In the genomic region with DNA sequence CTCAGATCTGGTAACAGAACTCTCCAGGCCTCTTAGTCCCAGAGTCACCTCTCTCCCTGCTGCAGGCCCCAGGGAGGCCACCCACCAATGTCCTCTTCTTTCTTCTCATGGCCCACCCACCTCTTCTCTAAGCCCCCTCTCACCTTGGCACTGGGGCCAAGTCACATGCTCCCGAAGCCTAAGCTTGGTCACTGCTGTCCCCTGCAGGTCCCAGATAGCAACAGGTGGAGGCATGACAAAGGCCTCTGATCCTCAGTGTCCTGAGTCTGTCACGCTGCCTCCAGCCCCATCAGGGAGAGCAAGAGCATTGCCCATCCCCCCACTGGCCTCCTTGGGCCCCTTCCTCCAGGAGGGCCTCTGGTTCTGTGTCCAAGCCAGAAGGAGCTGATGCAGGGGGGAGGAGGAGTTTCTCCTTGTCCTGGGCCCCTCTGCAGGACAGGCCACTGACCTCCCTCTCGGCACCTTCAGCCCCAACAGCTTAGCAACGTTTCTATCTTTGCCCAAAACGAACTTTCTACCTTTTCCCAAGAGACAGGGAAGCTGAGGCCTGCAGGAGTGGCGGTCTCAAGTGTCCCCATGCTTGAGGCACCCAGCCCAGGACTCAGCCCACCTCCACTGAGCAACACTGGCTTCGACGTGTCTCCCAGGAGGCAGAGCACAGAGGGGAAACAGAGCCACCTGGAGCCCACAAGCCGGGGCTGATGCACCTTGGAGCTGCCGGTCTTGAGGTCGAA, we compare ENCODE assay signal across 12 cellular contexts. TPM values are rescaled to one million over a fixed set of nuclear protein-coding genes. Genes with fewer than 3 reads are reported as not detected.
DNase-seq lines count a peak whose midpoint lies in the region; ATAC-seq and TF ChIP-seq lines count a peak whose summit lies in the region.
"Had no signal": no experiment of that assay in that cellular context is flagged by ENCODE, and none has a peak within 500 bp of the region (broad histone marks: within the 10 kb centered on the region; RNA-seq: fewer than 3 reads in every experiment).

No MANE protein-coding gene starts in this region.

- 83 to 85% (median 84%) methylated on average over 11 of the region's 11 CpGs for WGBS in heart left ventricle, 4 donors
- WGBS in right cardiac atrium = 80% methylated on average over 11 of the region's 11 CpGs

- TF ChIP-seq POLR2A in heart left ventricle (IDR thresholded peaks at IDR 0.05) (no peak), uterus (IDR thresholded peaks at IDR 0.05) (no peak)

- H3K36me3 ChIP-seq in heart left ventricle (no peaks in the 10 kb centered on the region), iPS-15b (ENCODE audit: control insufficient read depth, insufficient read depth, low read length) (peaks cover 3% of the 10 kb centered on the region), uterus (no peaks in the 10 kb centered on the region), H7 (replicated peaks; ENCODE audit: control insufficient read depth, insufficient read depth, low read length) (no peaks in the 10 kb centered on the region)
- H3K36me3 ChIP-seq: cardiac muscle cell had no signal

- H3K4me1 ChIP-seq in heart left ventricle (peaks cover 0 to 13% (median 3%) of the 10 kb centered on the region in 12 donors), right cardiac atrium (ENCODE audit: control insufficient read depth, insufficient read depth, low read length) (peaks cover 2% of the 10 kb centered on the region), iPS-15b (ENCODE audit: control insufficient read depth, insufficient read depth, low read length) (peaks cover 11% of the 10 kb centered on the region), uterus (no peaks in the 10 kb centered on the region)

- H3K27me3 ChIP-seq in heart left ventricle (no peaks in the 10 kb centered on the region), right cardiac atrium (ENCODE audit: control insufficient read depth, insufficient read depth) (no peaks in the 10 kb centered on the region), iPS-15b (ENCODE audit: control insufficient read depth, insufficient read depth, low read length) (no peaks in the 10 kb centered on the region), uterus (no peaks in the 10 kb centered on the region), H7 (ENCODE audit: control insufficient read depth, insufficient read depth, low read length) (no peaks in the 10 kb centered on the region)
- H3K27me3 ChIP-seq: cardiac muscle cell had no signal

- DNase-seq in heart left ventricle = no peak
- no peak for DNase-seq in right cardiac atrium
- DNase-seq in uterus = no peak
- DNase-seq in NCI-H1417 treated with DMSO at 0.1 percent for 48 hours (lab: John Stamatoyannopoulos, UW) = no peak
- no peak for DNase-seq in H7
- DNase-seq in NCI-H1930 (lab: John Stamatoyannopoulos, UW) = no peak
- DNase-seq: CD4-positive, CD25-positive, alpha-beta regulatory T cell; NCI-H146; nucleus accumbens had no signal

- TF ChIP-seq CTCF in heart left ventricle (IDR thresholded peaks at IDR 0.05) (peak; percentile 4 to 42 (median 28)), uterus (IDR thresholded peaks at IDR 0.05) (peak in 3 of 4 experiments; percentile 16 to 40 (median 36))

- no peaks in the 10 kb centered on the region for H3K9me3 ChIP-seq in heart left ventricle
- H3K9me3 ChIP-seq in right cardiac atrium (ENCODE audit: control insufficient read depth, low read length) = no peaks in the 10 kb centered on the region
- H3K9me3 ChIP-seq in iPS-15b (ENCODE audit: control insufficient read depth, insufficient read depth, low read length) = no peaks in the 10 kb centered on the region
- H3K9me3 ChIP-seq in uterus = no peaks in the 10 kb centered on the region

- intact Hi-C loops in heart left ventricle (cut with DNase I) = loop anchor here in 2 of 10 donors (2.0 to 5.0 kb wide), 2 partner anchors 43 to 45 kb away; no protein-coding TSS in a partner anchor
- intact Hi-C loops in right cardiac atrium (cut with DNase I) = loop anchor here in 1 of 4 donors (5.0 kb wide), 1 partner anchor 35 kb away; no protein-coding TSS in a partner anchor
- intact Hi-C loops in uterus (cut with DNase I; ENCODE audit: low total_unique reads) = no loop called here

- H3K9ac ChIP-seq in iPS-15b (ENCODE audit: low read depth, low read length) = peak overlapping the region; percentile 12

- H3K27ac ChIP-seq in heart left ventricle (no peak overlapping the region), right cardiac atrium (ENCODE audit: low read length) (no peak overlapping the region), uterus (no peak overlapping the region)
- H3K27ac ChIP-seq: cardiac muscle cell had no signal

- ATAC-seq in heart left ventricle (peak in 1 of 4 donors; percentile 36), right cardiac atrium (no peak), SK-N-SH treated with all-trans-retinoic acid at 6 μM for 48 hours (0 out of 3 replicates have a peak, but pooled peaks have one; percentile 37)

- H3K4me3 ChIP-seq in heart left ventricle (no peak overlapping the region), right cardiac atrium (ENCODE audit: low read length) (no peak overlapping the region), iPS-15b (ENCODE audit: low read depth, low read length) (no peak overlapping the region), uterus (no peak overlapping the region), H7 (ENCODE audit: insufficient read depth, low read depth, low read length) (no peak overlapping the region)
- H3K4me3 ChIP-seq: cardiac muscle cell had no signal

TF ChIP-seq in SK-N-SH treated with all-trans-retinoic acid at 6 μM for 48 hours, 23 proteins besides CTCF, POLR2A, EP300 and RAD21 (continues in another document):
- TF ChIP-seq RARB (CRISPR knock-in tag; IDR thresholded peaks at IDR 0.05) (no peak), ZFP3 (CRISPR knock-in tag; IDR thresholded peaks at IDR 0.05) (no peak), ZNF565 (CRISPR knock-in tag; conservative IDR thresholded peaks at IDR 0.05; ENCODE audit: low read depth) (no peak), ZC3H10 (CRISPR knock-in tag; IDR thresholded peaks at IDR 0.05) (no peak), TOX (CRISPR knock-in tag; IDR thresholded peaks at IDR 0.05; ENCODE audit: borderline replicate concordance) (no peak), ARNTL (CRISPR knock-in tag; IDR thresholded peaks at IDR 0.05; ENCODE audit: borderline replicate concordance, low read depth) (no peak), SNAI2 (CRISPR knock-in tag; IDR thresholded peaks at IDR 0.05) (no peak), CSDC2 (CRISPR knock-in tag; IDR thresholded peaks at IDR 0.05) (no peak), ZNF70 (CRISPR knock-in tag; IDR thresholded peaks at IDR 0.05) (no peak), GLIS3 (CRISPR knock-in tag; IDR thresholded peaks at IDR 0.05) (no peak)
- TF ChIP-seq, protein P1, sequence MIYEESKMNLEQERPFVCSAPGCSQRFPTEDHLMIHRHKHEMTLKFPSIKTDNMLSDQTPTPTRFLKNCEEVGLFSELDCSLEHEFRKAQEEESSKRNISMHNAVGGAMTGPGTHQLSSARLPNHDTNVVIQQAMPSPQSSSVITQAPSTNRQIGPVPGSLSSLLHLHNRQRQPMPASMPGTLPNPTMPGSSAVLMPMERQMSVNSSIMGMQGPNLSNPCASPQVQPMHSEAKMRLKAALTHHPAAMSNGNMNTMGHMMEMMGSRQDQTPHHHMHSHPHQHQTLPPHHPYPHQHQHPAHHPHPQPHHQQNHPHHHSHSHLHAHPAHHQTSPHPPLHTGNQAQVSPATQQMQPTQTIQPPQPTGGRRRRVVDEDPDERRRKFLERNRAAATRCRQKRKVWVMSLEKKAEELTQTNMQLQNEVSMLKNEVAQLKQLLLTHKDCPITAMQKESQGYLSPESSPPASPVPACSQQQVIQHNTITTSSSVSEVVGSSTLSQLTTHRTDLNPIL (CRISPR knock-in tag; IDR thresholded peaks at IDR 0.05; ENCODE audit: low read depth) = no peak
- TF ChIP-seq, protein P2, sequence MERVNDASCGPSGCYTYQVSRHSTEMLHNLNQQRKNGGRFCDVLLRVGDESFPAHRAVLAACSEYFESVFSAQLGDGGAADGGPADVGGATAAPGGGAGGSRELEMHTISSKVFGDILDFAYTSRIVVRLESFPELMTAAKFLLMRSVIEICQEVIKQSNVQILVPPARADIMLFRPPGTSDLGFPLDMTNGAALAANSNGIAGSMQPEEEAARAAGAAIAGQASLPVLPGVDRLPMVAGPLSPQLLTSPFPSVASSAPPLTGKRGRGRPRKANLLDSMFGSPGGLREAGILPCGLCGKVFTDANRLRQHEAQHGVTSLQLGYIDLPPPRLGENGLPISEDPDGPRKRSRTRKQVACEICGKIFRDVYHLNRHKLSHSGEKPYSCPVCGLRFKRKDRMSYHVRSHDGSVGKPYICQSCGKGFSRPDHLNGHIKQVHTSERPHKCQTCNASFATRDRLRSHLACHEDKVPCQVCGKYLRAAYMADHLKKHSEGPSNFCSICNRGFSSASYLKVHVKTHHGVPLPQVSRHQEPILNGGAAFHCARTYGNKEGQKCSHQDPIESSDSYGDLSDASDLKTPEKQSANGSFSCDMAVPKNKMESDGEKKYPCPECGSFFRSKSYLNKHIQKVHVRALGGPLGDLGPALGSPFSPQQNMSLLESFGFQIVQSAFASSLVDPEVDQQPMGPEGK (CRISPR knock-in tag; IDR thresholded peaks at IDR 0.05; ENCODE audit: borderline replicate concordance) = no peak

RNA-seq across cellular contexts. Expression of a gene that starts 8.6 kb away (rescaled TPM):
- 1 to 10 TPM in 2 of 9 donors, under 1 TPM in 7; 0.22 to 5.5 (median 0.52) TPM for total RNA-seq in heart left ventricle
- 1 to 10 TPM in 1 of 2 donors, under 1 TPM in 1; 0.19 to 1.4 TPM for polyA plus RNA-seq in heart left ventricle
- total RNA-seq in right cardiac atrium = 1 to 10 TPM in 3 of 4 donors, under 1 TPM in 1; 0.74 to 3.8 (median 1.4) TPM
- polyA plus RNA-seq in right cardiac atrium = 1.1 TPM
- 10 to 100 TPM in 2 of 4 donors, 1 to 10 TPM in 2; 1.2 to 18.8 (median 9.9) TPM for total RNA-seq in uterus
- total RNA-seq in H7 (2014; rRNA removed; shearing (Covaris generic)) = 0.10 and 0.33 TPM in 2 replicates
- polyA plus RNA-seq: CD4-positive, CD25-positive, alpha-beta regulatory T cell had no signal

RNA-seq across cellular contexts. Expression of a gene that starts 14.8 kb away (rescaled TPM):
- 1 to 10 TPM; 2.0 to 6.8 (median 4.3) TPM for total RNA-seq in heart left ventricle
- polyA plus RNA-seq in heart left ventricle = 1 to 10 TPM; 2.0 to 4.2 TPM
- 1 to 10 TPM; 4.2 to 6.7 (median 6.0) TPM for total RNA-seq in right cardiac atrium
- polyA plus RNA-seq in right cardiac atrium = 4.5 TPM
- total RNA-seq in uterus = 10 to 100 TPM in 1 of 4 donors, 1 to 10 TPM in 3; 2.6 to 37.6 (median 6.4) TPM
- total RNA-seq in H7 (2014; rRNA removed; shearing (Covaris generic)) = 6.0 and 6.7 TPM in 2 replicates

RNA-seq across cellular contexts. Expression of a gene that starts 56.6 kb away (rescaled TPM):
- total RNA-seq in heart left ventricle (10 to 100 TPM in 1 of 9 donors, 1 to 10 TPM in 8; 3.3 to 19.7 (median 7.0) TPM), right cardiac atrium (10 to 100 TPM; 10.5 to 16.6 (median 15.5) TPM), uterus (10 to 100 TPM in 3 of 4 donors, 1 to 10 TPM in 1; 5.7 to 33.6 (median 17.5) TPM)
- polyA plus RNA-seq in heart left ventricle (10 to 100 TPM in 1 of 2 donors, 1 to 10 TPM in 1; 5.1 to 21.8 TPM), right cardiac atrium (7.9 TPM)
- 5.7 and 5.8 TPM in 2 replicates for total RNA-seq in H7 (2014; rRNA removed; shearing (Covaris generic))
